13 cellular contexts compared by ENCODE assay signal in the genomic region with DNA sequence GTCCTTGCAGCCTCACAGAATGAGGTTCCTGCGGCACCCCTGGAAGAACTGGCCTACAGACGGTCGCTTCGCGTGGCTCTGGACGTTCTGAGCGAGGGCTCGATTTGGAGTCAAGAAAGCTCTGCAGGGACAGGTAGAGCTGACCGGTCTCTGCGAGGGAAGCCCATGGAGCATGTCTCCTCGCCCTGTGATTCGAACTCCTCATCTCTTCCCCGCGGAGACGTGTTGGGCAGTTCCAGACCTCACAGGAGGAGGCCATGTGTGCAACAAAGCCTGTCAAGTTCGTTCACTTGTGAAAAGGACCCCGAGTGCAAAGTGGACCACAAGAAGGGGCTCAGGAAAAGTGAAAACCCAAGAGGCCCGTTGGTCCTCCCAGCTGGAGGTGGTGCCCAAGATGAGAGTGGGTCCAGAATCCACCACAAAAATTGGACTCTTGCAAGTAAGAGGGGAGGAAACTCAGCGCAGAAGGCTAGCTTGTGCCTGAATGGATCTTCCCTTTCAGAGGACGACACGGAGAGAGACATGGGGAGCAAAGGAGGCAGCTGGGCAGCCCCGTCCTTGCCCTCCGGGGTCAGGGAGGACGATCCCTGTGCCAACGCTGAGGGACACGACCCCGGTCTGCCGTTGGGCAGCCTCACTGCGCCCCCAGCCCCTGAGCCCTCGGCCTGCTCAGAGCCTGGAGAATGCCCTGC. TPM values are rescaled to one million over a fixed set of nuclear protein-coding genes. Genes with fewer than 3 reads are reported as not detected.
A peak's percentile ranks its signal among the peaks of the same experiment; 100 is the strongest.
DNase-seq lines count a peak whose midpoint lies in the region; ATAC-seq and TF ChIP-seq lines count a peak whose summit lies in the region.
"Had no signal": no experiment of that assay in that cellular context is flagged by ENCODE, and none has a peak within 500 bp of the region (broad histone marks: within the 10 kb centered on the region; RNA-seq: fewer than 3 reads in every experiment).

No MANE protein-coding gene starts in this region.

- 67% methylated on average over 30 of the region's 30 CpGs for WGBS in right cardiac atrium

- DNase-seq in right cardiac atrium (no peak), gastrocnemius medialis (no peak), endothelial cell (ENCODE audit: low spot score) (no peak)
- no peak for DNase-seq in effector CD8-positive, alpha-beta T cell (lab: John Stamatoyannopoulos, UW)
- DNase-seq in activated CD8-positive, alpha-beta T cell treated with anti-CD3 and anti-CD28 coated beads, Interleukin-2, amount 10 ng/mL, durations not matched to agents 7 days and 5 days = no peak
- DNase-seq: activated CD4-positive, alpha-beta T cell treated with anti-CD3 and anti-CD28 coated beads for 4 hours; activated naive CD4-positive, alpha-beta T cell treated with Interleukin-2 at 50 U/mL for 16 hours; immature natural killer cell; MM.1S had no signal

- H4K20me1 ChIP-seq in BLaER1 = peaks cover 22% of the 10 kb centered on the region; the same call in 1 of the 2 replicates

- no peak for TF ChIP-seq POLR2A in gastrocnemius medialis (IDR thresholded peaks at IDR 0.05)

- peak overlapping the region; percentile 53 for H3K9ac ChIP-seq in BLaER1

- H3K4me1 ChIP-seq in BLaER1 (peaks cover 77% of the 10 kb centered on the region), right cardiac atrium (ENCODE audit: control insufficient read depth, insufficient read depth, low read length) (peaks cover 6% of the 10 kb centered on the region), gastrocnemius medialis (peaks cover 23% of the 10 kb centered on the region in 2 donors)

- H3K4me1 Mint-ChIP-seq in endothelial cell (ENCODE audit: unreplicated experiment) = peaks cover 15% of the 10 kb centered on the region
- peaks cover 43% of the 10 kb centered on the region for H3K4me1 Mint-ChIP-seq in activated CD8-positive, alpha-beta T cell treated with anti-CD3 and anti-CD28 coated beads, Interleukin-2, amount 10 ng/mL, durations not matched to agents 7 days and 5 days (ENCODE audit: low read depth)

- peak overlapping the region; percentile 73 for H3K27ac ChIP-seq in BLaER1
- peak overlapping the region; percentile 87 for H3K27ac ChIP-seq in angular gyrus (ENCODE audit: low read depth, low read length)
- H3K27ac ChIP-seq in right cardiac atrium (ENCODE audit: low read length) = peak overlapping the region; percentile 23
- H3K27ac ChIP-seq in gastrocnemius medialis = peak overlapping the region; percentile 36 to 60 (median 47)

- peak overlapping the region; percentile 99 for H3K4me2 ChIP-seq in BLaER1

- intact Hi-C loops in right cardiac atrium (cut with DNase I) = no loop called here
- intact Hi-C loops in gastrocnemius medialis (cut with DNase I; ENCODE audit: low total_unique reads) = no loop called here

- H3K27ac Mint-ChIP-seq in endothelial cell (ENCODE audit: unreplicated experiment) = no peak overlapping the region
- H3K27ac Mint-ChIP-seq in activated CD8-positive, alpha-beta T cell treated with anti-CD3 and anti-CD28 coated beads, Interleukin-2, amount 10 ng/mL, durations not matched to agents 7 days and 5 days = no peak overlapping the region

- no peaks in the 10 kb centered on the region for H3K9me3 Mint-ChIP-seq in endothelial cell (ENCODE audit: unreplicated experiment)
- no peaks in the 10 kb centered on the region for H3K9me3 Mint-ChIP-seq in activated CD8-positive, alpha-beta T cell treated with anti-CD3 and anti-CD28 coated beads, Interleukin-2, amount 10 ng/mL, durations not matched to agents 7 days and 5 days (ENCODE audit: insufficient read depth)
- H3K9me3 Mint-ChIP-seq: immature natural killer cell had no signal

- POLR2A ChIA-PET in activated CD8-positive, alpha-beta T cell treated with anti-CD3 and anti-CD28 coated beads, Interleukin-2, amount 10 ng/mL, durations not matched to agents 7 days and 5 days (lab: Charles Lee) = interaction anchor here (0.7 kb wide), 1 partner anchor 80 kb away, joined by 3 read pairs; no protein-coding TSS in a partner anchor

- H3K27me3 ChIP-seq in BLaER1 (no peaks in the 10 kb centered on the region), right cardiac atrium (ENCODE audit: control insufficient read depth, insufficient read depth) (no peaks in the 10 kb centered on the region), gastrocnemius medialis (no peaks in the 10 kb centered on the region)

- H3K36me3 ChIP-seq in BLaER1 (peaks cover 45% of the 10 kb centered on the region), gastrocnemius medialis (peaks cover 0 to 63% of the 10 kb centered on the region in 2 donors)

- in situ Hi-C loops in gastrocnemius medialis (cut with MboI; ENCODE audit: low sequenced_read_pairs in 4 of 4) = no loop called here

- TF ChIP-seq CTCF in gastrocnemius medialis (IDR thresholded peaks at IDR 0.05 in 4 of 5, conservative IDR thresholded peaks at IDR 0.05 in 1 of 5) = no peak
- no peak for TF ChIP-seq CTCF in endothelial cell (IDR thresholded peaks at IDR 0.05; ENCODE audit: unreplicated experiment)

- H3K4me3 ChIP-seq in BLaER1 = peak overlapping the region; percentile 55
- H3K4me3 ChIP-seq in right cardiac atrium (ENCODE audit: low read length) = no peak overlapping the region
- peak overlapping the region in 1 of 4 donors; percentile 4 for H3K4me3 ChIP-seq in gastrocnemius medialis

- H3K27me3 Mint-ChIP-seq in endothelial cell (ENCODE audit: unreplicated experiment) = no peaks in the 10 kb centered on the region
- H3K27me3 Mint-ChIP-seq in activated CD8-positive, alpha-beta T cell treated with anti-CD3 and anti-CD28 coated beads, Interleukin-2, amount 10 ng/mL, durations not matched to agents 7 days and 5 days (ENCODE audit: low read depth) = no peaks in the 10 kb centered on the region

- H3K4me3 Mint-ChIP-seq in endothelial cell (ENCODE audit: unreplicated experiment) = no peak overlapping the region
- H3K4me3 Mint-ChIP-seq in activated CD8-positive, alpha-beta T cell treated with anti-CD3 and anti-CD28 coated beads, Interleukin-2, amount 10 ng/mL, durations not matched to agents 7 days and 5 days = no peak overlapping the region
- H3K4me3 Mint-ChIP-seq: CD14-positive monocyte had no signal

- CTCF ChIA-PET in activated CD8-positive, alpha-beta T cell treated with anti-CD3 and anti-CD28 coated beads, Interleukin-2, amount 10 ng/mL, durations not matched to agents 7 days and 5 days (lab: Charles Lee) = interaction anchor here (0.9 kb wide), 1 partner anchor 12 kb away, joined by 3 read pairs; no protein-coding TSS in a partner anchor

- H3K9me3 ChIP-seq in BLaER1 (no peaks in the 10 kb centered on the region), right cardiac atrium (ENCODE audit: control insufficient read depth, low read length) (no peaks in the 10 kb centered on the region), gastrocnemius medialis (no peaks in the 10 kb centered on the region)

- H3K36me3 Mint-ChIP-seq in endothelial cell (ENCODE audit: low read depth, unreplicated experiment) = peaks cover 43% of the 10 kb centered on the region
- H3K36me3 Mint-ChIP-seq in activated CD8-positive, alpha-beta T cell treated with anti-CD3 and anti-CD28 coated beads, Interleukin-2, amount 10 ng/mL, durations not matched to agents 7 days and 5 days (ENCODE audit: low read depth) = peaks cover 46% of the 10 kb centered on the region

- ATAC-seq in right cardiac atrium (no peak), gastrocnemius medialis (no peak), HG03108 (IDR thresholded peaks at IDR 0.05; ENCODE audit: unreplicated experiment) (no peak)
- ATAC-seq in activated CD8-positive, alpha-beta T cell treated with anti-CD3 and anti-CD28 coated beads, Interleukin-2, amount 10 ng/mL, durations not matched to agents 7 days and 5 days = no peak

RNA-seq across cellular contexts. Expression of a gene that starts 23.4 kb away (rescaled TPM):
- total RNA-seq in right cardiac atrium (100 to 1,000 TPM; 209 to 294 (median 259) TPM), gastrocnemius medialis (100 to 1,000 TPM; 259 to 497 (median 377) TPM), endothelial cell (ENCODE audit: unreplicated experiment) (84.0 TPM)
- polyA plus RNA-seq in right cardiac atrium = 437 TPM
- 100 to 1,000 TPM; 122 to 127 TPM for total RNA-seq in activated CD8-positive, alpha-beta T cell treated with anti-CD3 and anti-CD28 coated beads, Interleukin-2, amount 10 ng/mL, durations not matched to agents 7 days and 5 days

RNA-seq across cellular contexts. Expression of a gene that starts 41.1 kb away (rescaled TPM):
- total RNA-seq in right cardiac atrium (10 to 100 TPM; 49.2 to 76.2 (median 66.4) TPM), gastrocnemius medialis (100 to 1,000 TPM; 269 to 421 (median 373) TPM), endothelial cell (ENCODE audit: unreplicated experiment) (18.1 TPM)
- 124 TPM for polyA plus RNA-seq in right cardiac atrium
- 10 to 100 TPM; 26.2 to 26.8 TPM for total RNA-seq in activated CD8-positive, alpha-beta T cell treated with anti-CD3 and anti-CD28 coated beads, Interleukin-2, amount 10 ng/mL, durations not matched to agents 7 days and 5 days

RNA-seq across cellular contexts. Expression of a gene that starts 47.1 kb away (rescaled TPM):
- total RNA-seq in right cardiac atrium = 10 to 100 TPM; 78.7 to 92.1 (median 85.0) TPM
- 65.3 TPM for polyA plus RNA-seq in right cardiac atrium
- 10 to 100 TPM; 53.7 to 74.1 (median 63.4) TPM for total RNA-seq in gastrocnemius medialis
- 145 TPM for total RNA-seq in endothelial cell (ENCODE audit: unreplicated experiment)
- total RNA-seq in activated CD8-positive, alpha-beta T cell treated with anti-CD3 and anti-CD28 coated beads, Interleukin-2, amount 10 ng/mL, durations not matched to agents 7 days and 5 days = 100 to 1,000 TPM; 264 to 270 TPM

Comparison
In these comparisons a context has a peak if more than half of its experiments do, and no peak if none do; other contexts are left out.
1. H3K27ac ChIP-seq: peak in every context shown above with its lines; median percentile 87 in angular gyrus; 73 in BLaER1; 47 in gastrocnemius medialis; 23 in right cardiac atrium.